35 cellular contexts compared by ENCODE assay signal in the genomic region with DNA sequence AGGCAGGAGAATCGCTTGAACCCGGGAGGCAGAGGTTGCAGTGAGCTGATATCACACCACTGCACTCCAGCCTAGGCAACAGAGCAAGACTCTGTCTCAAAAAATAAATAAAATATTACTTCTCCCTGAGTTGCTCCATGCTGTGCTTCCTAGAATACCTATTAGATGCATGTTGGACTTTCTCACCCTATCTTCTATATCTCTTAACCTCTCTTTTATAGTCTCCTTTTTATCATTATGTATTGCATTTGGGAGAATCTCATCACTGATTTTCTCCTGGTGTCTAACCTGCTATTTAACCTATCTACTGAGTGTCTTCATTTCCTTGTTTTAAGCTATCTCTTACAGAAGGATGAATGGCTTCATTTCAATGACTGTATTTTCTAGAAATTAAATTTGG.
"Had no signal": no experiment of that assay in that cellular context is flagged by ENCODE, and none has a peak within 500 bp of the region (broad histone marks: within the 10 kb centered on the region; RNA-seq: fewer than 3 reads in every experiment).

No MANE protein-coding gene starts in this region.

- H3K36me3 ChIP-seq: MG63 had no signal

- DNase-seq: Karpas-422, Kasumi-1, MG63, MM.1S, MV-4-11, NCI-H1048, NCI-H1092, NCI-H1092 treated with DMSO at 0.1 percent for 48 hours, NCI-H1105, NCI-H1105 treated with DMSO at 0.1 percent for 48 hours, NCI-H1417, NCI-H1417 treated with DMSO at 0.1 percent for 48 hours, NCI-H1436, NCI-H1436 treated with DMSO at 0.1 percent for 48 hours, NCI-H146, NCI-H1694, NCI-H1694 treated with DMSO at 0.1 percent for 48 hours, NCI-H187, NCI-H187 treated with DMSO at 0.1 percent for 48 hours, NCI-H1930, NCI-H2029, NCI-H2029 treated with DMSO at 0.1 percent for 48 hours, NCI-H2081, NCI-H2081 treated with DMSO at 0.1 percent for 48 hours, NCI-H2107, NCI-H2171, NCI-H2171 treated with DMSO at 0.1 percent for 48 hours, NCI-H2227 treated with DMSO at 0.1 percent for 48 hours, NCI-H226, NCI-H345, NCI-H446, NCI-H446 treated with DMSO at 0.1 percent for 48 hours, NCI-H510A, NCI-H510A treated with DMSO at 0.1 percent for 48 hours, NCI-H524 had no signal

- H3K27me3 ChIP-seq: MG63 had no signal

- H3K4me3 ChIP-seq: MG63 had no signal

- H3K9me3 ChIP-seq: MG63 had no signal
